8 cellular contexts compared by ENCODE assay signal in the genomic region with DNA sequence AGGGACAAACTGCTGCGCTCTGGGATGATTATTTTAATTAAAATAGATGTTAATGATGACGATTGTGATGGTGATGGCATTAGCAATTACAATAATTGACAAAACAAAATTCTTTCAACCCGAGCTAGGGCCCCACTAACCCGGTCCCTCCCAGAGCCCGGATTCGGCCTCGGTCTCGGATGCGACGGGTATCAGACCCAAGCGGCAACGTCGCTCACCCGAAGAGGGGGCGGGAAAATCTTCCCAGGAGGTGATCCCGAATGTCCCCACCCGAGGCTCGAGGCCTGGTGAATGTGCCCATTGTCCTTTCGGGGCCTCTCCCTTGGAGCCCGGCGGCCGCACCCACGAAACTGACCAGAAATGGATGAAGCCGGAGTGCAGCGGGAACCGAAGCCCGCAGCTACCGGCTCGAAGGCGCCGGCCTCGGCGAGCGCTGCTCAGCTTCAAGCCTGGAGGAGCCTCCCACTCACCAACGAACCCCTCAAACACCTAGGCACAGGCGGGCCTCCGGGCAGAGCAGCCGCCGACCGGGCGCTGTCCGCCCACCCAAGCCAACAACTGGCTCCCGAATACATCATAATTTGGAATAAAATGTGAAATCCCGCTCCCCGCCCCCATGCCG. TPM values are rescaled to one million over a fixed set of nuclear protein-coding genes. Genes with fewer than 3 reads are reported as not detected.
A peak's percentile ranks its signal among the peaks of the same experiment; 100 is the strongest.
DNase-seq lines count a peak whose midpoint lies in the region; ATAC-seq and TF ChIP-seq lines count a peak whose summit lies in the region.
"Had no signal": no experiment of that assay in that cellular context is flagged by ENCODE, and none has a peak within 500 bp of the region (broad histone marks: within the 10 kb centered on the region; RNA-seq: fewer than 3 reads in every experiment).

No MANE protein-coding gene starts in this region.

- intact Hi-C loops in activated B cell treated with CpG ODN at 0.5 μM for 24 hours (cut with micrococcal nuclease), result no loop called here

- CTCF ChIA-PET in activated B cell treated with CpG ODN at 0.5 μM for 24 hours (lab: Charles Lee), result no interaction called here

- H3K9ac ChIP-seq in iPS-18a (ENCODE audit: low read length), result no peak overlapping the region

- POLR2A ChIA-PET in activated B cell treated with CpG ODN at 0.5 μM for 24 hours (lab: Charles Lee), result no interaction called here

- ATAC-seq in activated B cell treated with CpG ODN at 0.5 μM for 24 hours (ENCODE audit: low read depth) (peak; percentile 34), left lobe of liver (no peak)
- peak in 1 of 2 donors; percentile 27 for ATAC-seq in stimulated activated naive B cell treated with anti-CD40 and anti-IgM and Interleukin-4, amounts not matched to agents 10 μg/mL and 1 μg/mL and 100 μg/mL, for 72 hours (replicated peaks)

- peaks cover 52% of the 10 kb centered on the region for H3K4me1 ChIP-seq in iPS-18a (ENCODE audit: control insufficient read depth, low read depth, low read length)

- H3K9me3 ChIP-seq in iPS-18a (ENCODE audit: control insufficient read depth, low read depth, low read length) (no peaks in the 10 kb centered on the region), MG63 (no peaks in the 10 kb centered on the region)

- peaks cover 75% of the 10 kb centered on the region for H3K27me3 Mint-ChIP-seq in activated B cell treated with CpG ODN at 0.5 μM for 24 hours
- peaks cover 79 to 99% of the 10 kb centered on the region in 2 donors for H3K27me3 Mint-ChIP-seq in stimulated activated naive B cell treated with anti-CD40 and anti-IgM and Interleukin-4, amounts not matched to agents 10 μg/mL and 1 μg/mL and 100 μg/mL, for 72 hours

- no peaks in the 10 kb centered on the region for H3K9me3 Mint-ChIP-seq in activated B cell treated with CpG ODN at 0.5 μM for 24 hours
- no peaks in the 10 kb centered on the region for H3K9me3 Mint-ChIP-seq in stimulated activated naive B cell treated with anti-CD40 and anti-IgM and Interleukin-4, amounts not matched to agents 10 μg/mL and 1 μg/mL and 100 μg/mL, for 72 hours

- H3K36me3 Mint-ChIP-seq in activated B cell treated with CpG ODN at 0.5 μM for 24 hours (ENCODE audit: low read depth), result peaks cover 2% of the 10 kb centered on the region
- peaks cover 0 to 4% of the 10 kb centered on the region in 2 donors for H3K36me3 Mint-ChIP-seq in stimulated activated naive B cell treated with anti-CD40 and anti-IgM and Interleukin-4, amounts not matched to agents 10 μg/mL and 1 μg/mL and 100 μg/mL, for 72 hours

- H3K27me3 ChIP-seq in H7 (ENCODE audit: control insufficient read depth, insufficient read depth, low read length) (peaks cover 100% of the 10 kb centered on the region), iPS-18a (ENCODE audit: control insufficient read depth, insufficient read depth, low read length) (peaks cover 100% of the 10 kb centered on the region), MG63 (peaks cover 46% of the 10 kb centered on the region)

- DNase-seq in H7, result peak; percentile 84
- peak; percentile 26 for DNase-seq in activated B cell treated with CpG ODN at 0.5 μM for 24 hours
- no peak for DNase-seq in stimulated activated naive B cell treated with anti-CD40 and anti-IgM and Interleukin-4, amounts not matched to agents 10 μg/mL and 1 μg/mL and 100 μg/mL, for 72 hours
- no peak for DNase-seq in NCI-H1092 treated with DMSO at 0.1 percent for 48 hours (lab: John Stamatoyannopoulos, UW)
- no peak for DNase-seq in left lobe of liver (ENCODE audit: low spot score)
- DNase-seq in MG63, result no peak
- DNase-seq: effector CD8-positive, alpha-beta T cell had no signal

- no peak for TF ChIP-seq CTCF in activated B cell treated with CpG ODN at 0.5 μM for 24 hours (IDR thresholded peaks at IDR 0.05)

- H3K27ac Mint-ChIP-seq in activated B cell treated with CpG ODN at 0.5 μM for 24 hours, result no peak overlapping the region
- peak overlapping the region; percentile 76 for H3K27ac Mint-ChIP-seq in stimulated activated naive B cell treated with anti-CD40 and anti-IgM and Interleukin-4, amounts not matched to agents 10 μg/mL and 1 μg/mL and 100 μg/mL, for 72 hours

- peak overlapping the region; percentile 53 for H3K4me3 Mint-ChIP-seq in activated B cell treated with CpG ODN at 0.5 μM for 24 hours
- peak overlapping the region; percentile 72 to 83 for H3K4me3 Mint-ChIP-seq in stimulated activated naive B cell treated with anti-CD40 and anti-IgM and Interleukin-4, amounts not matched to agents 10 μg/mL and 1 μg/mL and 100 μg/mL, for 72 hours

- peak overlapping the region; percentile 20 for H3K4me3 ChIP-seq in H7 (ENCODE audit: insufficient read depth, low read depth, low read length)
- H3K4me3 ChIP-seq in iPS-18a (ENCODE audit: low read length), result peak overlapping the region; percentile 39
- no peak overlapping the region for H3K4me3 ChIP-seq in MG63

- no peak overlapping the region for H3K27ac ChIP-seq in iPS-18a (ENCODE audit: low read length)

- H3K36me3 ChIP-seq in H7 (replicated peaks; ENCODE audit: control insufficient read depth, insufficient read depth, low read length), result no peaks in the 10 kb centered on the region
- no peaks in the 10 kb centered on the region for H3K36me3 ChIP-seq in iPS-18a (ENCODE audit: control insufficient read depth, low read depth, low read length)
- H3K36me3 ChIP-seq in MG63, result no peaks in the 10 kb centered on the region

- H3K4me1 Mint-ChIP-seq in activated B cell treated with CpG ODN at 0.5 μM for 24 hours, result peaks cover 37% of the 10 kb centered on the region
- peaks cover 24 to 37% of the 10 kb centered on the region in 2 donors for H3K4me1 Mint-ChIP-seq in stimulated activated naive B cell treated with anti-CD40 and anti-IgM and Interleukin-4, amounts not matched to agents 10 μg/mL and 1 μg/mL and 100 μg/mL, for 72 hours

RNA-seq across cellular contexts. Expression of a gene that starts 1.2 kb away (rescaled TPM):
- 0.07 and 0.70 TPM in 2 replicates for total RNA-seq in H7 (2014; rRNA removed; shearing (Covaris generic))
- total RNA-seq in activated B cell treated with CpG ODN at 0.5 μM for 24 hours (not detected in 2 replicates), left lobe of liver (1.9 TPM)
- not detected in 2 replicates for total RNA-seq in MG63 (2014; rRNA removed; shearing (Covaris generic); ENCODE audit: low replicate concordance)

RNA-seq across cellular contexts. Expression of a gene that starts 41.0 kb away (rescaled TPM):
- not detected in 2 replicates for total RNA-seq in H7 (2014; rRNA removed; shearing (Covaris generic))
- total RNA-seq in activated B cell treated with CpG ODN at 0.5 μM for 24 hours (not detected in 2 replicates), left lobe of liver (1.3 TPM)
- not detected in 2 replicates for total RNA-seq in MG63 (2014; rRNA removed; shearing (Covaris generic); ENCODE audit: low replicate concordance)

Comparison
In these comparisons a context has a peak if more than half of its experiments do, and no peak if none do; other contexts are left out.
1. DNase-seq: peak in H7 (single experiment) and activated B cell treated with CpG ODN at 0.5 μM for 24 hours (single experiment); none in stimulated activated naive B cell treated with anti-CD40 and anti-IgM and Interleukin-4, amounts not matched to agents 10 μg/mL and 1 μg/mL and 100 μg/mL, for 72 hours (single experiment), NCI-H1092 treated with DMSO at 0.1 percent for 48 hours (single experiment), left lobe of liver (single experiment) and MG63 (single experiment).